ENCODE assay signal across 8 cellular contexts in genomic region chr6:108294297-108294786, GRCh38. TPM values are rescaled to one million over a fixed set of nuclear protein-coding genes. Genes with fewer than 3 reads are reported as not detected.
DNase-seq lines count a peak whose midpoint lies in the region; ATAC-seq and TF ChIP-seq lines count a peak whose summit lies in the region.

No MANE protein-coding gene starts in this region.

- no peaks in the 10 kb centered on the region for H3K27me3 ChIP-seq in transverse colon

- intact Hi-C loops in transverse colon (cut with DNase I; ENCODE audit: low total_unique reads): no loop called here

- no peak for TF ChIP-seq CTCF in transverse colon (IDR thresholded peaks at IDR 0.05)

- peak overlapping the region; percentile 60 to 97 (median 70) for H3K4me3 ChIP-seq in transverse colon

- in situ Hi-C loops in transverse colon (cut with MboI; ENCODE audit: low pct_ligation_motif_present in 1 of 4, low pct_unique_long_range_greater_than_20kb in 1 of 4, low sequenced_read_pairs in 3 of 4): no loop called here

- H3K27ac ChIP-seq in angular gyrus (ENCODE audit: low read depth, low read length) (peak overlapping the region; percentile 96), transverse colon (peak overlapping the region; percentile 90 to 99 (median 92))

- ATAC-seq in HG03175 (IDR thresholded peaks at IDR 0.05; ENCODE audit: unreplicated experiment) (peak; percentile 26), left lobe of liver (peak; percentile 1)

- peaks cover 6 to 23% (median 8%) of the 10 kb centered on the region in 4 donors for H3K4me1 ChIP-seq in transverse colon

- DNase-seq in NCI-H510A treated with DMSO at 0.1 percent for 48 hours (lab: John Stamatoyannopoulos, UW) (peak; percentile 12), NCI-H510A (lab: John Stamatoyannopoulos, UW) (no peak), left lobe of liver (ENCODE audit: low spot score) (no peak), transverse colon (no peak), NCI-H446 (lab: John Stamatoyannopoulos, UW) (no peak), NCI-H524 (lab: John Stamatoyannopoulos, UW) (no peak)

- H3K9me3 ChIP-seq in transverse colon: no peaks in the 10 kb centered on the region

- no peaks in the 10 kb centered on the region for H3K36me3 ChIP-seq in transverse colon

- TF ChIP-seq POLR2A in transverse colon (IDR thresholded peaks at IDR 0.05): no peak

- TF ChIP-seq EP300 in transverse colon (IDR thresholded peaks at IDR 0.05; ENCODE audit: low read depth): no peak

- 25 to 93% methylated on average over 3 to 22 of the region's 22 CpGs for WGBS in transverse colon (ENCODE audit: low coverage in 1 of 2), 2 donors

RNA-seq across cellular contexts. Expression of gene AFG1L, which starts 0.5 kb away (rescaled TPM):
- total RNA-seq in left lobe of liver (7.0 TPM), transverse colon (10 to 100 TPM in 1 of 4 donors, 1 to 10 TPM in 3; 2.2 to 22.5 (median 5.5) TPM)

RNA-seq across cellular contexts. Expression of gene SNX3, which starts 33.5 kb away (rescaled TPM):
- 62.3 TPM for total RNA-seq in left lobe of liver
- total RNA-seq in transverse colon: 100 to 1,000 TPM in 3 of 4 donors, 10 to 100 TPM in 1; 81.2 to 136 (median 121) TPM
